Comparison of ENCODE assay signal across 1 cellular context in genomic region chr14:103117499-103117898, GRCh38.
TF ChIP-seq lines count a peak whose summit lies in the region.

No MANE protein-coding gene starts in this region.

TF ChIP-seq in K562, 482 proteins besides CTCF, POLR2A, EP300 and RAD21:
- TF ChIP-seq ZNF121 (CRISPR knock-in tag; conservative IDR thresholded peaks at IDR 0.05) (peak; percentile 96), BCOR (IDR thresholded peaks at IDR 0.05) (peak; percentile 53; the same call in 1 of the 2 replicates)
